20 cellular contexts compared by ENCODE assay signal in the genomic region with DNA sequence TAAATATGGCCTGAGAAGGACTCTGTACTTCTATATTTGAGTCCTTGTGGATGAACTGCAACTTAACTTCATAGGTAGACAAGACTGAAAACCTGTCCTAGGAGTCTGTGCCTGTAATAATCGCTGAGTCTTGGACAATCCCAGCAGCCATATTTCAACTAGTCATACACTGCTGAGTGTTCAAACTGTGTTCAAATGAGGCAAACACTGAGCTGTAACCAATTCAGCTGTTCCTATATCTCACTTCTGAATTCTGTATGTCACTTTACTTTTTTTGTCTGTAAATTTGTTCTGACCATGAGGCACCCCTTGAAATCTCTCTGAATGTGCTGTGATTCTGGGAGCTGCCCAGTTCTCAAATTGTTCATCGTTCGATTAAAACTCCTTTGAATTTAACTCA.
"Had no signal": no experiment of that assay in that cellular context is flagged by ENCODE, and none has a peak within 500 bp of the region (broad histone marks: within the 10 kb centered on the region; RNA-seq: fewer than 3 reads in every experiment).

No MANE protein-coding gene starts in this region.

- FAIRE-seq: keratinocyte had no signal

- H3K4me1 ChIP-seq: foreskin keratinocyte, psoas muscle, suprapubic skin, uterus had no signal

- H3K9me3 ChIP-seq: mucosa of descending colon, neutrophil, psoas muscle, suprapubic skin, thyroid gland, uterus had no signal

- DNase-seq: cortex of kidney; dorsolateral prefrontal cortex; effector CD8-positive, alpha-beta T cell; erythroblast; immature natural killer cell; left ventricle myocardium superior; mucosa of descending colon; naive thymus-derived CD8-positive, alpha-beta T cell; psoas muscle; stimulated activated CD4-positive, alpha-beta T cell treated with anti-CD3 and anti-CD28 coated beads, Interleukin-2, amount 100 ng/mL, for 48 hours; stimulated activated naive CD8-positive, alpha-beta T cell treated with anti-CD3 and anti-CD28 coated beads, Interleukin-15, Interleukin-2, amounts not matched to agents 100 U/mL and 50 U/mL, for 24 hours; thyroid gland; uterus had no signal

- H3K27me3 ChIP-seq: dorsolateral prefrontal cortex, foreskin keratinocyte, suprapubic skin, thyroid gland, uterus had no signal

- ATAC-seq: left ventricle myocardium superior; mucosa of descending colon; naive thymus-derived CD8-positive, alpha-beta T cell; psoas muscle; sciatic nerve; stimulated activated naive CD8-positive, alpha-beta T cell treated with anti-CD3 and anti-CD28 coated beads, Interleukin-15, Interleukin-2, amounts not matched to agents 100 U/mL and 50 U/mL, for 24 hours had no signal

- H3K36me3 ChIP-seq: neutrophil, suprapubic skin, thyroid gland, uterus had no signal

- H3K4me3 ChIP-seq: dorsolateral prefrontal cortex, lung, mucosa of descending colon, psoas muscle, skin epidermis, suprapubic skin, thyroid gland, uterus had no signal

- H3K27ac ChIP-seq: dorsolateral prefrontal cortex, foreskin keratinocyte, neutrophil, psoas muscle, skin epidermis, suprapubic skin, thyroid gland, uterus had no signal
